In genomic region chrX:17608898-17609297, GRCh38 we compare ENCODE assay signal across 15 cellular contexts.
DNase-seq lines count a peak whose midpoint lies in the region; ATAC-seq and TF ChIP-seq lines count a peak whose summit lies in the region.
"Had no signal": no experiment of that assay in that cellular context is flagged by ENCODE, and none has a peak within 500 bp of the region (broad histone marks: within the 10 kb centered on the region; RNA-seq: fewer than 3 reads in every experiment).

No MANE protein-coding gene starts in this region.

- peaks cover 3% of the 10 kb centered on the region for H3K27me3 Mint-ChIP-seq in mesothelial cell of epicardium (ENCODE audit: low read depth)

- no peak overlapping the region for H3K4me3 Mint-ChIP-seq in mesothelial cell of epicardium
- H3K4me3 Mint-ChIP-seq: CD8-positive, alpha-beta T cell had no signal

- no peaks in the 10 kb centered on the region for H3K36me3 Mint-ChIP-seq in mesothelial cell of epicardium
- H3K36me3 Mint-ChIP-seq: CD8-positive, alpha-beta T cell had no signal

- no peak for TF ChIP-seq CTCF in mesothelial cell of epicardium (IDR thresholded peaks at IDR 0.05; ENCODE audit: unreplicated experiment)

- H3K9me3 Mint-ChIP-seq in mesothelial cell of epicardium: no peaks in the 10 kb centered on the region
- H3K9me3 Mint-ChIP-seq: CD8-positive, alpha-beta T cell had no signal

- DNase-seq in COR-L47 (lab: John Stamatoyannopoulos, UW) (peak; percentile 67), NCI-H1105 treated with DMSO at 0.1 percent for 48 hours (lab: John Stamatoyannopoulos, UW) (peak; percentile 77), NCI-H69 (lab: John Stamatoyannopoulos, UW) (peak; percentile 94), kidney tubule cell (ENCODE audit: low spot score) (peak; percentile 51), RPMI8226 (no peak), mesothelial cell of epicardium (ENCODE audit: low spot score in 2 of 2, unreplicated experiment in 2 of 2) (no peak)
- DNase-seq: activated CD4-positive, CD25-positive, alpha-beta regulatory T cell; activated naive CD4-positive, alpha-beta T cell; CD8-positive, alpha-beta T cell; left ventricle myocardium inferior; NCI-H2171; OCI-M1; stimulated activated naive CD4-positive, alpha-beta T cell had no signal

- no peak overlapping the region for H3K27ac Mint-ChIP-seq in mesothelial cell of epicardium
- H3K27ac Mint-ChIP-seq: CD8-positive, alpha-beta T cell had no signal

- ATAC-seq in GM18861 (IDR thresholded peaks at IDR 0.05; ENCODE audit: unreplicated experiment) (no peak), GM21576 (IDR thresholded peaks at IDR 0.05; ENCODE audit: unreplicated experiment) (no peak)
- ATAC-seq: CD8-positive, alpha-beta T cell had no signal

- peaks cover 22% of the 10 kb centered on the region for H3K4me1 Mint-ChIP-seq in mesothelial cell of epicardium

Comparison
In these comparisons a context has a peak if more than half of its experiments do, and no peak if none do; other contexts are left out.
1. DNase-seq: peak in COR-L47 (single experiment), NCI-H1105 treated with DMSO at 0.1 percent for 48 hours (single experiment), NCI-H69 (single experiment) and kidney tubule cell (single experiment); none in RPMI8226 (single experiment) and mesothelial cell of epicardium (0 of 2).